ENCODE assay signal across 18 cellular contexts in genomic region chr16:80725566-80726162, GRCh38.
DNase-seq lines count a peak whose midpoint lies in the region; ATAC-seq and TF ChIP-seq lines count a peak whose summit lies in the region.
"Had no signal": no experiment of that assay in that cellular context is flagged by ENCODE, and none has a peak within 500 bp of the region (broad histone marks: within the 10 kb centered on the region; RNA-seq: fewer than 3 reads in every experiment).

No MANE protein-coding gene starts in this region.

- no peaks in the 10 kb centered on the region for H3K27me3 Mint-ChIP-seq in stimulated activated naive CD8-positive, alpha-beta T cell treated with anti-CD3 and anti-CD28 coated beads, Interleukin-15, amount 100 ng/mL, for 72 hours
- H3K27me3 Mint-ChIP-seq: CD4-positive, CD25-positive, alpha-beta regulatory T cell had no signal

- no peak for TF ChIP-seq CTCF in right atrium auricular region (IDR thresholded peaks at IDR 0.05)
- no peak for TF ChIP-seq CTCF in sigmoid colon (IDR thresholded peaks at IDR 0.05)

- H3K9me3 Mint-ChIP-seq in stimulated activated naive CD8-positive, alpha-beta T cell treated with anti-CD3 and anti-CD28 coated beads, Interleukin-15, amount 100 ng/mL, for 72 hours, result peaks cover 6 to 8% of the 10 kb centered on the region in 2 donors

- H3K4me1 ChIP-seq in right atrium auricular region (no peaks in the 10 kb centered on the region), sigmoid colon (no peaks in the 10 kb centered on the region)
- H3K4me1 ChIP-seq: Peyer's patch had no signal

- DNase-seq in stimulated activated naive CD8-positive, alpha-beta T cell treated with anti-CD3 and anti-CD28 coated beads, Interleukin-15, Interleukin-2, amounts not matched to agents 100 U/mL and 50 U/mL, for 24 hours, result no peak
- DNase-seq in stimulated activated naive CD8-positive, alpha-beta T cell treated with anti-CD3 and anti-CD28 coated beads, Interleukin-15, amount 100 ng/mL, for 72 hours, result no peak
- DNase-seq in ecto neural progenitor cell (ENCODE audit: low spot score) (peak; percentile 7), midbrain (lab: John Stamatoyannopoulos, UW) (peak; percentile 14), right atrium auricular region (ENCODE audit: low spot score) (no peak), cerebellar cortex (ENCODE audit: low spot score) (no peak), sigmoid colon (no peak), NCI-H1694 (lab: John Stamatoyannopoulos, UW) (no peak)
- DNase-seq: Calu3; CD4-positive, CD25-positive, alpha-beta regulatory T cell; DMS79; GDM1; HFFc6; NCI-H1092; NCI-H187; NCI-H446 treated with DMSO at 0.1 percent for 48 hours; Peyer's patch; Right ventricle myocardium superior had no signal

- H3K9me3 ChIP-seq in right atrium auricular region, result peaks cover 0 to 9% of the 10 kb centered on the region in 2 donors
- H3K9me3 ChIP-seq in sigmoid colon, result peaks cover 0 to 4% (median 1%) of the 10 kb centered on the region in 4 donors

- peak overlapping the region in 1 of 2 donors; percentile 8 for H3K27ac Mint-ChIP-seq in stimulated activated naive CD8-positive, alpha-beta T cell treated with anti-CD3 and anti-CD28 coated beads, Interleukin-15, amount 100 ng/mL, for 72 hours
- H3K27ac Mint-ChIP-seq: HFFc6 had no signal

- H3K27me3 ChIP-seq in right atrium auricular region, result no peaks in the 10 kb centered on the region
- no peaks in the 10 kb centered on the region for H3K27me3 ChIP-seq in sigmoid colon
- H3K27me3 ChIP-seq: Peyer's patch had no signal

- H3K4me3 ChIP-seq in right atrium auricular region (no peak overlapping the region), sigmoid colon (no peak overlapping the region)
- H3K4me3 ChIP-seq: Peyer's patch had no signal

- peak; percentile 46 for ATAC-seq in stimulated activated naive CD8-positive, alpha-beta T cell treated with anti-CD3 and anti-CD28 coated beads, Interleukin-15, Interleukin-2, amounts not matched to agents 100 U/mL and 50 U/mL, for 24 hours
- ATAC-seq in stimulated activated naive CD8-positive, alpha-beta T cell treated with anti-CD3 and anti-CD28 coated beads, Interleukin-15, amount 100 ng/mL, for 72 hours, result no peak

- no peak for TF ChIP-seq EP300 in sigmoid colon (IDR thresholded peaks at IDR 0.05)

- H3K36me3 ChIP-seq in right atrium auricular region, result no peaks in the 10 kb centered on the region
- no peaks in the 10 kb centered on the region for H3K36me3 ChIP-seq in sigmoid colon
- H3K36me3 ChIP-seq: Peyer's patch had no signal

- H3K4me3 Mint-ChIP-seq in stimulated activated naive CD8-positive, alpha-beta T cell treated with anti-CD3 and anti-CD28 coated beads, Interleukin-15, amount 100 ng/mL, for 72 hours, result no peak overlapping the region
- H3K4me3 Mint-ChIP-seq: HFFc6 had no signal

- intact Hi-C loops in sigmoid colon (cut with DNase I), result no loop called here

- no peak for TF ChIP-seq POLR2A in sigmoid colon (IDR thresholded peaks at IDR 0.05)

- H3K27ac ChIP-seq in right atrium auricular region, result no peak overlapping the region
- H3K27ac ChIP-seq in sigmoid colon, result no peak overlapping the region
- H3K27ac ChIP-seq: Peyer's patch had no signal

- H3K4me1 Mint-ChIP-seq in stimulated activated naive CD8-positive, alpha-beta T cell treated with anti-CD3 and anti-CD28 coated beads, Interleukin-15, amount 100 ng/mL, for 72 hours, result no peaks in the 10 kb centered on the region

- 91 to 95% methylated on average over 9 of the region's 9 CpGs for WGBS in sigmoid colon, 2 donors

Comparison
In these comparisons a context has a peak if more than half of its experiments do, and no peak if none do; other contexts are left out.
1. DNase-seq: peak in ecto neural progenitor cell (single experiment) and midbrain (single experiment); none in stimulated activated naive CD8-positive, alpha-beta T cell treated with anti-CD3 and anti-CD28 coated beads, Interleukin-15, Interleukin-2, amounts not matched to agents 100 U/mL and 50 U/mL, for 24 hours (single experiment), stimulated activated naive CD8-positive, alpha-beta T cell treated with anti-CD3 and anti-CD28 coated beads, Interleukin-15, amount 100 ng/mL, for 72 hours (0 of 2), right atrium auricular region (single experiment), cerebellar cortex (single experiment), sigmoid colon (single experiment) and NCI-H1694 (single experiment).